1 cellular context compared by ENCODE assay signal in genomic region chr20:58651823-58652605, GRCh38.
TF ChIP-seq lines count a peak whose summit lies in the region.

No MANE protein-coding gene starts in this region.

TF ChIP-seq in GM12878, 131 proteins besides CTCF, POLR2A, EP300 and RAD21 (continued from another document and continues in another):
- no peak for TF ChIP-seq MAX (IDR thresholded peaks at IDR 0.05; ENCODE audit: low read depth, low read length)
- no peak for TF ChIP-seq MEF2A (IDR thresholded peaks at IDR 0.05; ENCODE audit: insufficient read depth, low read depth, low read length)
- no peak for TF ChIP-seq SUPT20H (IDR thresholded peaks at IDR 0.05; ENCODE audit: borderline replicate concordance, control insufficient read depth, low read depth, low read length)
- TF ChIP-seq SPI1 (IDR thresholded peaks at IDR 0.05; ENCODE audit: borderline replicate concordance, insufficient read depth, low read depth, low read length): peak; percentile 54; the same call in 1 of the 2 replicates
- TF ChIP-seq ZZZ3 (IDR thresholded peaks at IDR 0.05; ENCODE audit: control insufficient read depth, insufficient read length, low read depth): no peak
- TF ChIP-seq LARP7 (IDR thresholded peaks at IDR 0.05): no peak
- no peak for TF ChIP-seq SREBF1 (IDR thresholded peaks at IDR 0.05; ENCODE audit: low read length)
- TF ChIP-seq RUNX3 (IDR thresholded peaks at IDR 0.05; ENCODE audit: low read length): no peak
- TF ChIP-seq E2F8 (IDR thresholded peaks at IDR 0.05; ENCODE audit: low read depth, partially characterized antibody): no peak
- TF ChIP-seq EGR1 (IDR thresholded peaks at IDR 0.05; ENCODE audit: borderline replicate concordance in 1 of 2, low read depth in 2 of 2, low read length in 2 of 2): 0 out of 3 replicates have a peak, but pooled peaks of 1 of the 2 experiments have one; percentile 7
- no peak for TF ChIP-seq ZSCAN29 (IDR thresholded peaks at IDR 0.05)
- TF ChIP-seq BMI1 (IDR thresholded peaks at IDR 0.05; ENCODE audit: borderline replicate concordance): no peak
- no peak for TF ChIP-seq EED (IDR thresholded peaks at IDR 0.05; ENCODE audit: low read depth)
- TF ChIP-seq ZBTB40 (IDR thresholded peaks at IDR 0.05; ENCODE audit: borderline replicate concordance): no peak; the same call in 1 of the 2 replicates
- TF ChIP-seq ZBTB11 (CRISPR knock-in tag; IDR thresholded peaks at IDR 0.05): no peak
- no peak for TF ChIP-seq FOXK2 (IDR thresholded peaks at IDR 0.05)
- no peak for TF ChIP-seq ZNF622 (IDR thresholded peaks at IDR 0.05)
- no peak for TF ChIP-seq BACH1 (IDR thresholded peaks at IDR 0.05; ENCODE audit: borderline replicate concordance)
- TF ChIP-seq CBFB (IDR thresholded peaks at IDR 0.05; ENCODE audit: low read depth): no peak
- TF ChIP-seq E4F1 (IDR thresholded peaks at IDR 0.05; ENCODE audit: borderline replicate concordance, partially characterized antibody): no peak
- TF ChIP-seq KLF5 (IDR thresholded peaks at IDR 0.05; ENCODE audit: partially characterized antibody): no peak
- TF ChIP-seq PAX5 (IDR thresholded peaks at IDR 0.05; ENCODE audit: borderline replicate concordance, low read depth, low read length): no peak; the same call in 1 of the 2 replicates
- TF ChIP-seq ZNF592 (IDR thresholded peaks at IDR 0.05): no peak
- no peak for TF ChIP-seq RAD51 (IDR thresholded peaks at IDR 0.05)
- TF ChIP-seq PRDM15 (CRISPR knock-in tag; IDR thresholded peaks at IDR 0.05): no peak
- no peak for TF ChIP-seq FOXM1 (IDR thresholded peaks at IDR 0.05; ENCODE audit: low read depth, low read length)
- no peak for TF ChIP-seq NR2C2 (IDR thresholded peaks at IDR 0.05; ENCODE audit: borderline replicate concordance, control insufficient read depth, insufficient read length, low read depth)
- TF ChIP-seq SIN3A (IDR thresholded peaks at IDR 0.05; ENCODE audit: low read depth, low read length): peak; percentile 22; the same call in 1 of the 2 replicates
- no peak for TF ChIP-seq ASH2L (IDR thresholded peaks at IDR 0.05; ENCODE audit: borderline replicate concordance, low read depth)
- no peak for TF ChIP-seq SKIL (IDR thresholded peaks at IDR 0.05; ENCODE audit: low read depth, poor library complexity, severe bottlenecking)
- no peak for TF ChIP-seq WRNIP1 (IDR thresholded peaks at IDR 0.05; ENCODE audit: borderline replicate concordance, low read depth, low read length)
- no peak for TF ChIP-seq TCF12 (IDR thresholded peaks at IDR 0.05; ENCODE audit: low read depth, low read length)
- no peak for TF ChIP-seq HDGF (IDR thresholded peaks at IDR 0.05)
- TF ChIP-seq POLR2AphosphoS2 (IDR thresholded peaks at IDR 0.05; ENCODE audit: low read depth, low read length): no peak
- TF ChIP-seq FOS (IDR thresholded peaks at IDR 0.05; ENCODE audit: borderline replicate concordance, extremely low read depth, insufficient read length): no peak
